1 cellular context compared by ENCODE assay signal in the genomic region with DNA sequence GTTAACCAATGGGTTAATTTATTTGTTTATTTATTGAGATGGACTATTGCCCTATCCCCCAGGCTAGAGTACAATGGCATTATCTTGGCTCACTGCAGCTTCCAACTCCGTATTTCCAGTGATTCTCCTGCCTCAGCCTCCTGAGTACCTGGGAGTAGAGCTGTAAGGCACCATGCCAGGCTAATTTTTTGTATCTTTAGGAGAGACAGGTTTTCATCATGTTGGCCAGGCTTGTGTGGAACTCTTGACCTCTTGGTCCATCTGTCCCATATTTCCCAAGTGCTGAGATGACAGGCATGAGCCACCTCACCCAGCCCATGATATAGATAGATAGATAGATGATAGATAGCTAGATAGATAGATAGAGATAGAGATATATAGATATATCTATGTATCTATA.
DNase-seq lines count a peak whose midpoint lies in the region; ATAC-seq lines count a peak whose summit lies in the region.
"Not testable (repeated sequence)": the region's sequence is repeated elsewhere in the genome, so short reads cannot be mapped to it uniquely, and the experiment has no call there.

No MANE protein-coding gene starts in this region.

- not testable (repeated sequence) for DNase-seq in left lobe of liver (ENCODE audit: low spot score)

- peak; percentile 74 for ATAC-seq in left lobe of liver
